17 cellular contexts compared by ENCODE assay signal in the genomic region with DNA sequence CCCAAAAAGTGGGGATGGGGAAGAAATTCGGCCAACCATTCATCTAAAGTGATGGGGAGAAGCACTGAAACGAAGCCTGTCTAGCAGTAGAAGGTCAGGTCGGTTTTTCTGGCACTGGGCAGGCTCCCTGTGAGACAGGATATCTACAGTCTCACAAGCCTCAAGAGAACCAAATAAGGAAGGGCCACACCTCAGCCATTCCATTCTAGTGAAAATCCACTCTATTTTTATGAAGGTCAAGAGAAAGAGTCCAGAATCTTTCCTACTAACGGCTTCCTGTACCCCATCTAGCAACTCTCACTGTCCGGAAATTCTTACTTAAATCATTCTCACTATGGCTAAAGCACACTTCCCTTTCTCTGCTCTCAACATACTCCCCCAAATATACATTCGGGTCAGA.
DNase-seq lines count a peak whose midpoint lies in the region; ATAC-seq and TF ChIP-seq lines count a peak whose summit lies in the region.
"Had no signal": no experiment of that assay in that cellular context is flagged by ENCODE, and none has a peak within 500 bp of the region (broad histone marks: within the 10 kb centered on the region; RNA-seq: fewer than 3 reads in every experiment).

No MANE protein-coding gene starts in this region.

- H3K27ac ChIP-seq in AG04450 (ENCODE audit: low read depth, low read length) (peak overlapping the region; percentile 39), neural progenitor cell (no peak overlapping the region), transverse colon (peak overlapping the region in 2 of 4 donors; percentile 6 to 30)
- H3K27ac ChIP-seq in CD8-positive, alpha-beta T cell (ENCODE audit: low read depth, low read length) = no peak overlapping the region

- intact Hi-C loops in transverse colon (cut with DNase I; ENCODE audit: low total_unique reads) = no loop called here
- intact Hi-C loops in CD8-positive, alpha-beta T cell (cut with DNase I, micrococcal nuclease) = no loop called here

- H3K9me3 ChIP-seq in AG04450 (ENCODE audit: control insufficient read depth, insufficient read depth, low read length) (no peaks in the 10 kb centered on the region), neural progenitor cell (ENCODE audit: low read depth) (no peaks in the 10 kb centered on the region), transverse colon (no peaks in the 10 kb centered on the region)
- no peaks in the 10 kb centered on the region for H3K9me3 ChIP-seq in CD8-positive, alpha-beta T cell (ENCODE audit: low read length)

- H3K4me2 ChIP-seq in neural progenitor cell = no peak overlapping the region

- H3K27me3 Mint-ChIP-seq in neural progenitor cell (ENCODE audit: insufficient read depth, low read depth) = peaks cover 2% of the 10 kb centered on the region
- peaks cover 2% of the 10 kb centered on the region for H3K27me3 Mint-ChIP-seq in CD8-positive, alpha-beta T cell (ENCODE audit: low read depth)

- peaks cover 8% of the 10 kb centered on the region for H3K4me1 Mint-ChIP-seq in neural progenitor cell
- peaks cover 4% of the 10 kb centered on the region for H3K4me1 Mint-ChIP-seq in CD8-positive, alpha-beta T cell (ENCODE audit: low read depth)

- H3K9ac ChIP-seq in neural progenitor cell = no peak overlapping the region

- TF ChIP-seq CTCF in AG04450 (IDR thresholded peaks at IDR 0.05; ENCODE audit: low read depth, low read length) (no peak), fibroblast of the aortic adventitia (IDR thresholded peaks at IDR 0.05; ENCODE audit: insufficient read depth, low read length) (no peak), neural progenitor cell (IDR thresholded peaks at IDR 0.05) (no peak), transverse colon (IDR thresholded peaks at IDR 0.05) (no peak)
- TF ChIP-seq CTCF in CD8-positive, alpha-beta T cell (IDR thresholded peaks at IDR 0.05) = no peak

- no peak overlapping the region for H3K4me3 Mint-ChIP-seq in neural progenitor cell
- H3K4me3 Mint-ChIP-seq in CD8-positive, alpha-beta T cell = no peak overlapping the region
- H3K4me3 Mint-ChIP-seq: activated T-helper 1 cell treated with anti-CD3 and anti-CD28 coated beads, Interleukin-12 subunit alpha, Interleukin-12 subunit beta, Interleukin-2, Interleukin-4 antibody, amounts not matched to agents 30 ng/mL and 10 ng/mL and 1 ng/mL, durations not matched to agents 14 hours and 24 hours and 36 hours; natural killer cell; T-helper 2 cell treated with Interferon-gamma antibody and Interleukin-4, amounts not matched to agents 5 μg/mL and 100 μg/mL, for 36 hours had no signal

- no peaks in the 10 kb centered on the region for H3F3A ChIP-seq in neural progenitor cell (ENCODE audit: low read depth)

- CTCF ChIA-PET in AG04450 (lab: Charles Lee) = interaction anchor here (0.7 kb wide), 2 partner anchors 15 to 482 kb away, joined by 3 to 6 read pairs; no protein-coding TSS in a partner anchor
- CTCF ChIA-PET in CD8-positive, alpha-beta T cell (lab: Charles Lee) = no interaction called here

- no peak overlapping the region for H2AFZ ChIP-seq in neural progenitor cell (replicated peaks)

- peak overlapping the region; percentile 63 for H3K27ac Mint-ChIP-seq in neural progenitor cell
- H3K27ac Mint-ChIP-seq in CD8-positive, alpha-beta T cell = no peak overlapping the region
- H3K27ac Mint-ChIP-seq: activated T-helper 1 cell treated with anti-CD3 and anti-CD28 coated beads, Interleukin-12 subunit alpha, Interleukin-12 subunit beta, Interleukin-2, Interleukin-4 antibody, amounts not matched to agents 30 ng/mL and 10 ng/mL and 1 ng/mL, durations not matched to agents 14 hours and 24 hours and 36 hours; natural killer cell; T-helper 2 cell treated with Interferon-gamma antibody and Interleukin-4, amounts not matched to agents 5 μg/mL and 100 μg/mL, for 36 hours had no signal

- H3K27me3 ChIP-seq in AG04450 (ENCODE audit: control insufficient read depth, insufficient read depth, low read length) (no peaks in the 10 kb centered on the region), neural progenitor cell (no peaks in the 10 kb centered on the region), transverse colon (no peaks in the 10 kb centered on the region)
- H3K27me3 ChIP-seq in CD8-positive, alpha-beta T cell (ENCODE audit: insufficient read depth, low read length) = no peaks in the 10 kb centered on the region

- POLR2A ChIA-PET in AG04450 (lab: Yijun Ruan, JAX) = no interaction called here
- POLR2A ChIA-PET in CD8-positive, alpha-beta T cell (lab: Charles Lee) = no interaction called here

- in situ Hi-C loops in transverse colon (cut with MboI; ENCODE audit: low pct_ligation_motif_present in 1 of 4, low pct_unique_long_range_greater_than_20kb in 1 of 4, low sequenced_read_pairs in 3 of 4) = no loop called here

- ATAC-seq in CD8-positive, alpha-beta T cell = no peak
- ATAC-seq: natural killer cell had no signal

- no peak overlapping the region for H3K4me3 ChIP-seq in AG04450 (ENCODE audit: low read depth, low read length)
- H3K4me3 ChIP-seq in fibroblast of the aortic adventitia (ENCODE audit: low read depth, low read length) = no peak overlapping the region
- no peak overlapping the region for H3K4me3 ChIP-seq in neural progenitor cell
- no peak overlapping the region for H3K4me3 ChIP-seq in transverse colon
- H3K4me3 ChIP-seq in CD8-positive, alpha-beta T cell (ENCODE audit: low read depth, low read length) = no peak overlapping the region

- no peaks in the 10 kb centered on the region for H3K36me3 ChIP-seq in neural progenitor cell
- no peaks in the 10 kb centered on the region for H3K36me3 ChIP-seq in transverse colon
- H3K36me3 ChIP-seq in CD8-positive, alpha-beta T cell (ENCODE audit: insufficient read depth, low read length) = no peaks in the 10 kb centered on the region

- H3K36me3 Mint-ChIP-seq in neural progenitor cell = peaks cover 23% of the 10 kb centered on the region
- H3K36me3 Mint-ChIP-seq in CD8-positive, alpha-beta T cell = no peaks in the 10 kb centered on the region
- H3K36me3 Mint-ChIP-seq: natural killer cell had no signal

- no peak for TF ChIP-seq POLR2A in transverse colon (IDR thresholded peaks at IDR 0.05)

- no peaks in the 10 kb centered on the region for H3K4me1 ChIP-seq in neural progenitor cell
- H3K4me1 ChIP-seq in transverse colon = no peaks in the 10 kb centered on the region
- no peaks in the 10 kb centered on the region for H3K4me1 ChIP-seq in CD8-positive, alpha-beta T cell (ENCODE audit: insufficient read depth, low read length)

- H3K9me3 Mint-ChIP-seq in neural progenitor cell = no peaks in the 10 kb centered on the region
- no peaks in the 10 kb centered on the region for H3K9me3 Mint-ChIP-seq in CD8-positive, alpha-beta T cell
- H3K9me3 Mint-ChIP-seq: activated T-helper 1 cell treated with anti-CD3 and anti-CD28 coated beads, Interleukin-12 subunit alpha, Interleukin-12 subunit beta, Interleukin-2, Interleukin-4 antibody, amounts not matched to agents 30 ng/mL and 10 ng/mL and 1 ng/mL, durations not matched to agents 14 hours and 24 hours and 36 hours; natural killer cell; T-helper 2 cell treated with Interferon-gamma antibody and Interleukin-4, amounts not matched to agents 5 μg/mL and 100 μg/mL, for 36 hours had no signal

- WGBS in transverse colon (ENCODE audit: low coverage in 1 of 2), 2 donors = 57 to 80% methylated on average over 3 to 6 of the region's 6 CpGs

- peaks cover 10% of the 10 kb centered on the region for H3K79me2 ChIP-seq in neural progenitor cell (ENCODE audit: low read depth)

- DNase-seq in AG04450 (ENCODE audit: low read depth, low spot score) (no peak), NOMO-1 treated with DMSO at 0.1 percent for 48 hours (lab: John Stamatoyannopoulos, UW; ENCODE audit: unreplicated experiment) (peak; percentile 67), fibroblast of the aortic adventitia (ENCODE audit: low read depth) (peak; percentile 42), neural progenitor cell (ENCODE audit: low spot score) (no peak), DMS79 treated with DMSO at 0.1 percent for 48 hours (lab: John Stamatoyannopoulos, UW) (no peak), SW 1271 (lab: John Stamatoyannopoulos, UW) (no peak), transverse colon (no peak)
- no peak for DNase-seq in CD8-positive, alpha-beta T cell
- DNase-seq: activated CD4-positive, alpha-beta T cell treated with anti-CD3 and anti-CD28 coated beads for 48 hours; effector CD8-positive, alpha-beta T cell; glutamatergic neuron; natural killer cell; NCI-H1694; NCI-H524; RPMI8226 had no signal

- H4K20me1 ChIP-seq in neural progenitor cell (ENCODE audit: low read depth) = no peaks in the 10 kb centered on the region

- no peak for TF ChIP-seq EP300 in transverse colon (IDR thresholded peaks at IDR 0.05; ENCODE audit: low read depth)

Comparison
In these comparisons a context has a peak if more than half of its experiments do, and no peak if none do; other contexts are left out.
1. DNase-seq: peak in NOMO-1 treated with DMSO at 0.1 percent for 48 hours (single experiment) and fibroblast of the aortic adventitia (single experiment); none in AG04450 (single experiment), neural progenitor cell (single experiment), DMS79 treated with DMSO at 0.1 percent for 48 hours (single experiment), SW 1271 (0 of 2), transverse colon (single experiment) and CD8-positive, alpha-beta T cell (0 of 7).